In the genomic region with DNA sequence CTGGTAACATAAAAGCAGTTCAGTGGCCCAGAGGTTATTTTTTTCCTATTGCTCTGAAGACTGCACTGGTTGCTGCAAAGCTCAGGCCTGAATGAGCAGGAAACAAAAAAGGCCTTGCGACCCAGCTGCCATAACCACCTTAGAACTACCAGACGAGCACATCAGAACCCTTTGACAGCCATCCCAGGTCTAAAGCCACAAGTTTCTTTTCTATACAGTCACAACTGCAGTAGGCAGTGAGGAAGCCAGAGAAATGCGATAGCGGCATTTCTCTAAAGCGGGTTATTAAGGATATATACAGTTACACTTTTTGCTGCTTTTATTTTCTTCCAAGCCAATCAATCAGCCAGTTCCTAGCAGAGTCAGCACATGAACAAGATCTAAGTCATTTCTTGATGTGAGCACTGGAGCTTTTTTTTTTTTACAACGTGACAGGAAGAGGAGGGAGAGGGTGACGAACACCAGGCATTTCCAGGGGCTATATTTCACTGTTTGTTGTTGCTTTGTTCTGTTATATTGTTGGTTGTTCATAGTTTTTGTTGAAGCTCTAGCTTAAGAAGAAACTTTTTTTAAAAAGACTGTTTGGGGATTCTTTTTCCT, we compare ENCODE assay signal across 11 cellular contexts. TPM values are rescaled to one million over a fixed set of nuclear protein-coding genes. Genes with fewer than 3 reads are reported as not detected.
DNase-seq lines count a peak whose midpoint lies in the region; ATAC-seq and TF ChIP-seq lines count a peak whose summit lies in the region.
"Had no signal": no experiment of that assay in that cellular context is flagged by ENCODE, and none has a peak within 500 bp of the region (broad histone marks: within the 10 kb centered on the region; RNA-seq: fewer than 3 reads in every experiment).

No MANE protein-coding gene starts in this region.

- H3K4me3 Mint-ChIP-seq in Calu3 (ENCODE audit: low read depth, unreplicated experiment): no peak overlapping the region
- H3K4me3 Mint-ChIP-seq in dendritic cell treated with granulocyte-macrophage colony-stimulating factor and Interleukin-4, amounts not matched to agents 40 ng/mL and 50 ng/mL, for 4 days: no peak overlapping the region
- H3K4me3 Mint-ChIP-seq in naive thymus-derived CD8-positive, alpha-beta T cell: peak overlapping the region; percentile 23 to 69 (median 54)
- H3K4me3 Mint-ChIP-seq: stimulated activated naive B cell treated with anti-CD40 and anti-IgM and Interleukin-4, amounts not matched to agents 10 μg/mL and 1 μg/mL and 100 μg/mL, for 72 hours had no signal

- CTCF ChIA-PET in Calu3 (lab: Charles Lee): no interaction called here

- DNase-seq in Calu3: no peak
- peak; percentile 26 for DNase-seq in Jurkat, Clone E6-1 (ENCODE audit: low read depth, low spot score)
- peak in 3 of 10 donors; percentile 20 to 48 (median 47) for DNase-seq in naive thymus-derived CD8-positive, alpha-beta T cell
- no peak for DNase-seq in NCI-H524 treated with DMSO at 0.1 percent for 48 hours (lab: John Stamatoyannopoulos, UW)
- DNase-seq: anterior cingulate cortex; NCI-H1694; stimulated activated naive B cell treated with anti-CD40 and anti-IgM and Interleukin-4, amounts not matched to agents 10 μg/mL and 1 μg/mL and 100 μg/mL, for 72 hours had no signal

- H3K36me3 Mint-ChIP-seq in Calu3 (ENCODE audit: insufficient read depth, unreplicated experiment): peaks cover 30% of the 10 kb centered on the region
- H3K36me3 Mint-ChIP-seq in dendritic cell treated with granulocyte-macrophage colony-stimulating factor and Interleukin-4, amounts not matched to agents 40 ng/mL and 50 ng/mL, for 4 days (ENCODE audit: low read depth): peaks cover 67% of the 10 kb centered on the region
- peaks cover 11 to 55% (median 29%) of the 10 kb centered on the region in 3 donors for H3K36me3 Mint-ChIP-seq in naive thymus-derived CD8-positive, alpha-beta T cell

- no peaks in the 10 kb centered on the region for H3K27me3 Mint-ChIP-seq in Calu3 (ENCODE audit: unreplicated experiment)
- no peaks in the 10 kb centered on the region for H3K27me3 Mint-ChIP-seq in dendritic cell treated with granulocyte-macrophage colony-stimulating factor and Interleukin-4, amounts not matched to agents 40 ng/mL and 50 ng/mL, for 4 days
- H3K27me3 Mint-ChIP-seq in naive thymus-derived CD8-positive, alpha-beta T cell: no peaks in the 10 kb centered on the region
- H3K27me3 Mint-ChIP-seq: stimulated activated naive B cell treated with anti-CD40 and anti-IgM and Interleukin-4, amounts not matched to agents 10 μg/mL and 1 μg/mL and 100 μg/mL, for 72 hours had no signal

- H3K4me3 ChIP-seq in Jurkat, Clone E6-1 (ENCODE audit: low read length): no peak overlapping the region

- POLR2A ChIA-PET in naive thymus-derived CD8-positive, alpha-beta T cell (lab: Charles Lee): no interaction called here

- no peaks in the 10 kb centered on the region for H3K9me3 Mint-ChIP-seq in Calu3 (ENCODE audit: low read depth, unreplicated experiment)
- no peaks in the 10 kb centered on the region for H3K9me3 Mint-ChIP-seq in dendritic cell treated with granulocyte-macrophage colony-stimulating factor and Interleukin-4, amounts not matched to agents 40 ng/mL and 50 ng/mL, for 4 days
- H3K9me3 Mint-ChIP-seq in naive thymus-derived CD8-positive, alpha-beta T cell: no peaks in the 10 kb centered on the region
- H3K9me3 Mint-ChIP-seq: stimulated activated naive B cell treated with anti-CD40 and anti-IgM and Interleukin-4, amounts not matched to agents 10 μg/mL and 1 μg/mL and 100 μg/mL, for 72 hours had no signal

- intact Hi-C loops in Calu3 (cut with micrococcal nuclease; ENCODE audit: unreplicated experiment): no loop called here
- intact Hi-C loops in dendritic cell treated with granulocyte-macrophage colony-stimulating factor and Interleukin-4, amounts not matched to agents 40 ng/mL and 50 ng/mL, for 4 days (cut with micrococcal nuclease): no loop called here

- no peaks in the 10 kb centered on the region for H3K4me1 Mint-ChIP-seq in Calu3 (ENCODE audit: low read depth, unreplicated experiment)
- peaks cover 25% of the 10 kb centered on the region for H3K4me1 Mint-ChIP-seq in dendritic cell treated with granulocyte-macrophage colony-stimulating factor and Interleukin-4, amounts not matched to agents 40 ng/mL and 50 ng/mL, for 4 days (ENCODE audit: low read depth)
- peaks cover 9 to 21% (median 19%) of the 10 kb centered on the region in 4 donors for H3K4me1 Mint-ChIP-seq in naive thymus-derived CD8-positive, alpha-beta T cell

- BruUV-seq in Calu3 (replicated peaks; lab: Mats Ljungman, UMichigan): TSS peak; percentile 44

- ATAC-seq in naive thymus-derived CD8-positive, alpha-beta T cell: peak; percentile 58 to 93
- no peak for ATAC-seq in GM18517 (IDR thresholded peaks at IDR 0.05; ENCODE audit: unreplicated experiment)
- ATAC-seq in GM21529 (IDR thresholded peaks at IDR 0.05; ENCODE audit: unreplicated experiment): no peak
- no peak for ATAC-seq in GM19023 (IDR thresholded peaks at IDR 0.05; ENCODE audit: unreplicated experiment)
- ATAC-seq: stimulated activated naive B cell treated with anti-CD40 and anti-IgM and Interleukin-4, amounts not matched to agents 10 μg/mL and 1 μg/mL and 100 μg/mL, for 72 hours had no signal

- peak overlapping the region; percentile 25 for H3K27ac Mint-ChIP-seq in Calu3 (ENCODE audit: unreplicated experiment)
- H3K27ac Mint-ChIP-seq in dendritic cell treated with granulocyte-macrophage colony-stimulating factor and Interleukin-4, amounts not matched to agents 40 ng/mL and 50 ng/mL, for 4 days: peak overlapping the region; percentile 22
- H3K27ac Mint-ChIP-seq in naive thymus-derived CD8-positive, alpha-beta T cell: peak overlapping the region; percentile 26 to 89 (median 64)
- H3K27ac Mint-ChIP-seq: stimulated activated naive B cell treated with anti-CD40 and anti-IgM and Interleukin-4, amounts not matched to agents 10 μg/mL and 1 μg/mL and 100 μg/mL, for 72 hours had no signal

- TF ChIP-seq CTCF in Calu3 (IDR thresholded peaks at IDR 0.05; ENCODE audit: unreplicated experiment): no peak

RNA-seq across cellular contexts. Expression of a gene that starts 48.8 kb away (rescaled TPM):
- total RNA-seq in Calu3 (2022): 46.7 and 47.6 TPM in 2 replicates
- 16.1 TPM for polyA plus RNA-seq in Jurkat, Clone E6-1 (2012; ENCODE audit: insufficient read depth, insufficient read length)
- total RNA-seq in naive thymus-derived CD8-positive, alpha-beta T cell: 10 to 100 TPM; 11.9 to 15.2 TPM
- 1 to 10 TPM; 1.5 to 2.1 (median 1.5) TPM for polyA plus RNA-seq in naive thymus-derived CD8-positive, alpha-beta T cell

Comparison
In these comparisons a context has a peak if more than half of its experiments do, and no peak if none do; other contexts are left out.
1. H3K4me3 Mint-ChIP-seq: peak in naive thymus-derived CD8-positive, alpha-beta T cell (10 of 10); none in Calu3 (single experiment) and dendritic cell treated with granulocyte-macrophage colony-stimulating factor and Interleukin-4, amounts not matched to agents 40 ng/mL and 50 ng/mL, for 4 days (single experiment).
2. ATAC-seq: peak in naive thymus-derived CD8-positive, alpha-beta T cell (2 of 2); none in GM18517 (single experiment), GM21529 (single experiment) and GM19023 (single experiment).
3. Peak in every context shown above with its lines, with median percentiles within 50 percentile points of each other: H3K27ac Mint-ChIP-seq.